ENCODE assay signal across 8 cellular contexts in the genomic region with DNA sequence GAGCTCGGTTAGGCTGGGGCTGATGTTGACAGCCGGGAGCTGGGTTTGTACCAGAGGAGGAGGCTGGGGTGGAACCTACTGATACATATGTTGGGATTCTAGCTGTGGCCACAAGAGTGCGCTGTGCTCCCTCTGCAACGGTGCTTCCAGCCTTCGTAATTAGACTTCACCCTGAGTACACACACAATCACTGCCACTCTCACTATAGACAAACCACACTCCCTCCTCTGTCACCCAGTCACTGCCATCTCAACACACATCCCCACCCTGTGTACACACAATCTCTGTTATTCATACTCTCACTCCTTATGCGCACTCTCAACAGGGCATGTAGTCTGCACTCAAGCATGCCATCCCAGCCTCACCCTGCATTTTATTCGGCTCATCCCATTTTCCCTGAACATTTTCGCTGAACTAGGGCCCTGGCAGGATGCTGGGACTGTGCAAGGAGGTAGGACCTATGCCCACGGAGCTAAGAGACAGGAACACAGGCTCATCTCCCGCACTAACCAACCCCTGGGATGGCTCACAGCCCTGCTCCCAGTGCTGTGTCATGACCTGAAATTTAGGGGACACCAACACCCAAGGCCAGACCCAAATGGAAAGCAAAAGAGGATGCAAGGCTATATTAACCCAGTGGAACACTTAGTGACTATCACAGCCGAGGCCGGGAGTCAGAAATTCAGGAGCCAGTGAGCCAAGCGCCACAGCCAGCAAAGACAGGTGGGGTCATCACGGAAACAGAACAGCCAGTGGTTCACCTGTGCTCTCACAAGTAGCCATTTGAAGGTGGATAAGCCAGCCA. TPM values are rescaled to one million over a fixed set of nuclear protein-coding genes. Genes with fewer than 3 reads are reported as not detected.
A peak's percentile ranks its signal among the peaks of the same experiment; 100 is the strongest.
DNase-seq lines count a peak whose midpoint lies in the region; ATAC-seq and TF ChIP-seq lines count a peak whose summit lies in the region.

No MANE protein-coding gene starts in this region.

- H3K4me3 Mint-ChIP-seq in brain: no peak overlapping the region

- H3K27ac Mint-ChIP-seq in brain: peak overlapping the region in 1 of 5 experiments; percentile 87

- peaks cover 47% of the 10 kb centered on the region for H3K27me3 Mint-ChIP-seq in brain

- DNase-seq in AG09309 (ENCODE audit: low read depth) (peak; percentile 35), NCI-H2107 treated with DMSO at 0.1 percent for 48 hours (lab: John Stamatoyannopoulos, UW; ENCODE audit: unreplicated experiment) (peak; percentile 62), UCSD-AML1 (lab: John Stamatoyannopoulos, UW; ENCODE audit: unreplicated experiment) (peak; percentile 69), iPS-NIHi7 (ENCODE audit: extremely low spot score) (peak; percentile 83), GOT3 (lab: John Stamatoyannopoulos, UW) (no peak)
- DNase-seq in stimulated activated CD4-positive, alpha-beta T cell treated with anti-CD3 and anti-CD28 coated beads, Interleukin-12 subunit alpha, Interleukin-12 subunit beta, amount 100 ng/mL, for 24 hours (ENCODE audit: low read depth in 2 of 2): peak; percentile 35 to 58

- H3K4me1 Mint-ChIP-seq in brain: peaks cover 12% of the 10 kb centered on the region

- peak; percentile 48 for ATAC-seq in GM21390 (IDR thresholded peaks at IDR 0.05; ENCODE audit: unreplicated experiment)

- no peak overlapping the region for H3K4me3 ChIP-seq in AG09309 (ENCODE audit: control insufficient read depth, low read depth, low read length)

- H3K9me3 Mint-ChIP-seq in brain: no peaks in the 10 kb centered on the region

- no peaks in the 10 kb centered on the region for H3K36me3 Mint-ChIP-seq in brain

- TF ChIP-seq CTCF in AG09309 (IDR thresholded peaks at IDR 0.05; ENCODE audit: control insufficient read depth, insufficient read depth, low read depth, low read length, missing control alignments) (peak; percentile 92), brain (conservative IDR thresholded peaks at IDR 0.05) (peak; percentile 86 to 88)

RNA-seq across cellular contexts. Expression of a gene that starts 5.7 kb away (rescaled TPM):
- polyA plus RNA-seq in brain (ENCODE audit: insufficient read depth, low read depth, low replicate concordance): not detected

RNA-seq across cellular contexts. Expression of a gene that starts 6.1 kb away (rescaled TPM):
- polyA plus RNA-seq in brain (ENCODE audit: insufficient read depth, low read depth, low replicate concordance): 14.4 TPM

RNA-seq across cellular contexts. Expression of a gene that starts 27.2 kb away (rescaled TPM):
- polyA plus RNA-seq in brain (ENCODE audit: insufficient read depth, low read depth, low replicate concordance): not detected

RNA-seq across cellular contexts. Expression of a gene that starts 31.9 kb away (rescaled TPM):
- 0.73 TPM for polyA plus RNA-seq in brain (ENCODE audit: insufficient read depth, low read depth, low replicate concordance)
